In the genomic region with DNA sequence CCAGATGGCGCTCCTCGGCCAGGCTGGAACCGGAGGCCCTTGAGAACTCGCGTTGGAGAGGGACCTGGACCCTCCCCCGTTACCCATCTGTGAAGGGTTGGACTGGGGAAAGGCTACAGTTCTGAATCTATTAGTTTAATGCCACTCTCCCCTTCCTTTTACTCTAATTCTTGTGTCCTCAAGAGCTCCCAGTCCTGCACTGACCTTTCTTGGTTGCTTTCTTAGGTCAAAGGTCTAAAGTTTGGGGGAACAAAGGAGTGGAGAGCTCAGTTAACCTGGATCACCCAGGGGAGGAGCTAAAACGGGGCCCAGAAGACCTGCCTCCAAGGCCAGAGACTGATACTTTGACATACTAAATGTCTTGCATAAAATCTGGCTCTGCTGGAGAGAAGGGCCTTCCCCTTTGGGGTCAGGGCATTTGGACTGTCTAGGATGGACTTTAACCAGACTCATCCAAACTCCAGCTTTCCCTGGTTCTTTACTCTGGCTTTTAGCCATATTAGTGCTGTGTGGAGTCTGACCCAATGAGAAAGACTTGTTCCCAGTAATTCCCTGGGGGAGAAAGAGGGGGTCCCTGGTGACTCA, we compare ENCODE assay signal across 1 cellular context.
TF ChIP-seq lines count a peak whose summit lies in the region.

No MANE protein-coding gene starts in this region.

TF ChIP-seq in HepG2, 621 proteins besides CTCF, POLR2A, EP300 and RAD21 (continues in another document):
- TF ChIP-seq TBL1XR1 (IDR thresholded peaks at IDR 0.05; ENCODE audit: borderline replicate concordance, low read length, partially characterized antibody) (peak; percentile 14), ZMYM2 (CRISPR knock-in tag; IDR thresholded peaks at IDR 0.05) (0 out of 2 replicates have a peak, but pooled peaks have one; percentile 47), ETV5 (CRISPR knock-in tag; IDR thresholded peaks at IDR 0.05; ENCODE audit: borderline replicate concordance) (0 out of 2 replicates have a peak, but pooled peaks have one; percentile 29), TEAD3 (CRISPR knock-in tag; optimal IDR thresholded peaks at IDR 0.05; ENCODE audit: borderline replicate concordance) (no peak), RBM39 (IDR thresholded peaks at IDR 0.05; ENCODE audit: low read depth, low read length, poor library complexity, severe bottlenecking) (no peak), ZNF556 (CRISPR knock-in tag; IDR thresholded peaks at IDR 0.05; ENCODE audit: borderline replicate concordance) (0 out of 2 replicates have a peak, but pooled peaks have one; percentile 12), UBTF (CRISPR knock-in tag; IDR thresholded peaks at IDR 0.05) (no peak), NR2F6 (IDR thresholded peaks at IDR 0.05) (peak; percentile 34; the same call in 1 of the 2 replicates), NR2F6 (CRISPR knock-in tag; IDR thresholded peaks at IDR 0.05) (no peak), AHDC1 (CRISPR knock-in tag; IDR thresholded peaks at IDR 0.05; ENCODE audit: borderline replicate concordance) (peak; percentile 37; the same call in 1 of the 2 replicates), ZNF670 (CRISPR knock-in tag; IDR thresholded peaks at IDR 0.05; ENCODE audit: borderline replicate concordance) (0 out of 2 replicates have a peak, but pooled peaks have one; percentile 1), PHF21A (CRISPR knock-in tag; IDR thresholded peaks at IDR 0.05) (peak; percentile 35), HDAC1 (CRISPR knock-in tag; IDR thresholded peaks at IDR 0.05) (peak; percentile 35), STAG1 (CRISPR knock-in tag; IDR thresholded peaks at IDR 0.05) (peak; percentile 89), HNRNPL (IDR thresholded peaks at IDR 0.05; ENCODE audit: low read depth, low read length) (0 out of 2 replicates have a peak, but pooled peaks have one; percentile 13), NCOR1 (IDR thresholded peaks at IDR 0.05; ENCODE audit: borderline replicate concordance, low read length) (peak; percentile 43; the same call in 1 of the 2 replicates), ZSCAN29 (CRISPR knock-in tag; conservative IDR thresholded peaks at IDR 0.05) (0 out of 2 replicates have a peak, but pooled peaks have one; percentile 66), ZNF772 (CRISPR knock-in tag; IDR thresholded peaks at IDR 0.05) (0 out of 2 replicates have a peak, but pooled peaks have one; percentile 7), ZNF549 (CRISPR knock-in tag; IDR thresholded peaks at IDR 0.05) (no peak), ZSCAN21 (CRISPR knock-in tag; IDR thresholded peaks at IDR 0.05; ENCODE audit: borderline replicate concordance) (no peak), ZNF274 (CRISPR knock-in tag; IDR thresholded peaks at IDR 0.05) (no peak), ZNF224 (CRISPR knock-in tag; IDR thresholded peaks at IDR 0.05) (0 out of 2 replicates have a peak, but pooled peaks have one; percentile 27), AKAP8 (CRISPR knock-in tag; IDR thresholded peaks at IDR 0.05) (peak; percentile 70; the same call in 1 of the 2 replicates), ZNF713 (CRISPR knock-in tag; IDR thresholded peaks at IDR 0.05) (no peak), SMC3 (IDR thresholded peaks at IDR 0.05; ENCODE audit: low read length) (peak; percentile 87), HOXA3 (CRISPR knock-in tag; IDR thresholded peaks at IDR 0.05) (no peak), HNF4A (CRISPR knock-in tag; IDR thresholded peaks at IDR 0.05) (peak; percentile 80), SIN3B (IDR thresholded peaks at IDR 0.05; ENCODE audit: low read length) (peak; percentile 48; the same call in 1 of the 2 replicates)
- TF ChIP-seq, protein P1, sequence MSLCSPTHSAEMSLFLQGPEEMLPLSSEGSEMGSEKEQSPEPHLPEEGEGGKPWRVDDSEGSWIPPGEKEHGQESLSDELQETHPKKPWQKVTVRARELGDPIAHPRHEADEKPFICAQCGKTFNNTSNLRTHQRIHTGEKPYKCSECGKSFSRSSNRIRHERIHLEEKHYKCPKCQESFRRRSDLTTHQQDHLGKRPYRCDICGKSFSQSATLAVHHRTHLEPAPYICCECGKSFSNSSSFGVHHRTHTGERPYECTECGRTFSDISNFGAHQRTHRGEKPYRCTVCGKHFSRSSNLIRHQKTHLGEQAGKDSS (CRISPR knock-in tag; IDR thresholded peaks at IDR 0.05; ENCODE audit: borderline replicate concordance, low read depth): 0 out of 2 replicates have a peak, but pooled peaks have one; percentile 0
- TF ChIP-seq, protein P2, sequence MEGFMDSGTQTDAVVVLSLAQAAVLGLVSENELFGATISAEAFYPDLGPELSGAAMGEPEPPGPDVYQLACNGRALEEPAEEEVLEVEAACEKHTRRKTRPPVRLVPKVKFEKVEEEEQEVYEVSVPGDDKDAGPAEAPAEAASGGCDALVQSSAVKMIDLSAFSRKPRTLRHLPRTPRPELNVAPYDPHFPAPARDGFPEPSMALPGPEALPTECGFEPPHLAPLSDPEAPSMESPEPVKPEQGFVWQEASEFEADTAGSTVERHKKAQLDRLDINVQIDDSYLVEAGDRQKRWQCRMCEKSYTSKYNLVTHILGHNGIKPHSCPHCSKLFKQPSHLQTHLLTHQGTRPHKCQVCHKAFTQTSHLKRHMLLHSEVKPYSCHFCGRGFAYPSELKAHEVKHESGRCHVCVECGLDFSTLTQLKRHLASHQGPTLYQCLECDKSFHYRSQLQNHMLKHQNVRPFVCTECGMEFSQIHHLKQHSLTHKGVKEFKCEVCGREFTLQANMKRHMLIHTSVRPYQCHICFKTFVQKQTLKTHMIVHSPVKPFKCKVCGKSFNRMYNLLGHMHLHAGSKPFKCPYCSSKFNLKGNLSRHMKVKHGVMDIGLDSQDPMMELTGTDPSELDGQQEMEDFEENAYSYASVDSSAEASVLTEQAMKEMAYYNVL (CRISPR knock-in tag; IDR thresholded peaks at IDR 0.05; ENCODE audit: borderline replicate concordance): 0 out of 2 replicates have a peak, but pooled peaks have one; percentile 27
- TF ChIP-seq, protein P3, sequence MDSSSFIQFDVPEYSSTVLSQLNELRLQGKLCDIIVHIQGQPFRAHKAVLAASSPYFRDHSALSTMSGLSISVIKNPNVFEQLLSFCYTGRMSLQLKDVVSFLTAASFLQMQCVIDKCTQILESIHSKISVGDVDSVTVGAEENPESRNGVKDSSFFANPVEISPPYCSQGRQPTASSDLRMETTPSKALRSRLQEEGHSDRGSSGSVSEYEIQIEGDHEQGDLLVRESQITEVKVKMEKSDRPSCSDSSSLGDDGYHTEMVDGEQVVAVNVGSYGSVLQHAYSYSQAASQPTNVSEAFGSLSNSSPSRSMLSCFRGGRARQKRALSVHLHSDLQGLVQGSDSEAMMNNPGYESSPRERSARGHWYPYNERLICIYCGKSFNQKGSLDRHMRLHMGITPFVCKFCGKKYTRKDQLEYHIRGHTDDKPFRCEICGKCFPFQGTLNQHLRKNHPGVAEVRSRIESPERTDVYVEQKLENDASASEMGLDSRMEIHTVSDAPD (CRISPR knock-in tag; IDR thresholded peaks at IDR 0.05): peak; percentile 35; the same call in 1 of the 2 replicates
- TF ChIP-seq, protein P4, sequence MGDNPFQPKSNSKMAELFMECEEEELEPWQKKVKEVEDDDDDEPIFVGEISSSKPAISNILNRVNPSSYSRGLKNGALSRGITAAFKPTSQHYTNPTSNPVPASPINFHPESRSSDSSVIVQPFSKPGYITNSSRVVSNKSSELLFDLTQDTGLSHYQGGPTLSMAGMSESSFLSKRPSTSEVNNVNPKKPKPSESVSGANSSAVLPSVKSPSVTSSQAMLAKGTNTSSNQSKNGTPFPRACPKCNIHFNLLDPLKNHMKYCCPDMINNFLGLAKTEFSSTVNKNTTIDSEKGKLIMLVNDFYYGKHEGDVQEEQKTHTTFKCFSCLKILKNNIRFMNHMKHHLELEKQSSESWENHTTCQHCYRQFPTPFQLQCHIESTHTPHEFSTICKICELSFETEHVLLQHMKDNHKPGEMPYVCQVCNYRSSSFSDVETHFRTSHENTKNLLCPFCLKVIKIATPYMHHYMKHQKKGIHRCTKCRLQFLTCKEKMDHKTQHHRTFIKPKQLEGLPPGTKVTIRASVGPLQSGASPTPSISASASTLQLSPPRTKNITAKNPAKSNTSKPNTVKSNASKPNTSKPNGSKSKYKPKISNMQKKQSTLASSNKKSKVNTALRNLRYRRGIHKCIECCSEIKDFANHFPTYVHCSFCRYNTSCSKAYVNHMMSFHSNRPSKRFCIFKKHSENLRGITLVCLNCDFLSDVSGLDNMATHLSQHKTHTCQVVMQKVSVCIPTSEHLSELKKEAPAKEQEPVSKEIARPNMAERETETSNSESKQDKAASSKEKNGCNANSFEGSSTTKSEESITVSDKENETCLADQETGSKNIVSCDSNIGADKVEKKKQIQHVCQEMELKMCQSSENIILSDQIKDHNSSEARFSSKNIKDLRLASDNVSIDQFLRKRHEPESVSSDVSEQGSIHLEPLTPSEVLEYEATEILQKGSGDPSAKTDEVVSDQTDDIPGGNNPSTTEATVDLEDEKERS (CRISPR knock-in tag; IDR thresholded peaks at IDR 0.05): 0 out of 2 replicates have a peak, but pooled peaks have one; percentile 6
- TF ChIP-seq, protein P5, sequence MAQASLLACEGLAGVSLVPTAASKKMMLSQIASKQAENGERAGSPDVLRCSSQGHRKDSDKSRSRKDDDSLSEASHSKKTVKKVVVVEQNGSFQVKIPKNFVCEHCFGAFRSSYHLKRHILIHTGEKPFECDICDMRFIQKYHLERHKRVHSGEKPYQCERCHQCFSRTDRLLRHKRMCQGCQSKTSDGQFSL (CRISPR knock-in tag; IDR thresholded peaks at IDR 0.05): 0 out of 2 replicates have a peak, but pooled peaks have one; percentile 54
- TF ChIP-seq, protein P6, sequence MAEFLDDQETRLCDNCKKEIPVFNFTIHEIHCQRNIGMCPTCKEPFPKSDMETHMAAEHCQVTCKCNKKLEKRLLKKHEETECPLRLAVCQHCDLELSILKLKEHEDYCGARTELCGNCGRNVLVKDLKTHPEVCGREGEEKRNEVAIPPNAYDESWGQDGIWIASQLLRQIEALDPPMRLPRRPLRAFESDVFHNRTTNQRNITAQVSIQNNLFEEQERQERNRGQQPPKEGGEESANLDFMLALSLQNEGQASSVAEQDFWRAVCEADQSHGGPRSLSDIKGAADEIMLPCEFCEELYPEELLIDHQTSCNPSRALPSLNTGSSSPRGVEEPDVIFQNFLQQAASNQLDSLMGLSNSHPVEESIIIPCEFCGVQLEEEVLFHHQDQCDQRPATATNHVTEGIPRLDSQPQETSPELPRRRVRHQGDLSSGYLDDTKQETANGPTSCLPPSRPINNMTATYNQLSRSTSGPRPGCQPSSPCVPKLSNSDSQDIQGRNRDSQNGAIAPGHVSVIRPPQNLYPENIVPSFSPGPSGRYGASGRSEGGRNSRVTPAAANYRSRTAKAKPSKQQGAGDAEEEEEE (CRISPR knock-in tag; IDR thresholded peaks at IDR 0.05; ENCODE audit: borderline replicate concordance): no peak
- TF ChIP-seq, protein P7, sequence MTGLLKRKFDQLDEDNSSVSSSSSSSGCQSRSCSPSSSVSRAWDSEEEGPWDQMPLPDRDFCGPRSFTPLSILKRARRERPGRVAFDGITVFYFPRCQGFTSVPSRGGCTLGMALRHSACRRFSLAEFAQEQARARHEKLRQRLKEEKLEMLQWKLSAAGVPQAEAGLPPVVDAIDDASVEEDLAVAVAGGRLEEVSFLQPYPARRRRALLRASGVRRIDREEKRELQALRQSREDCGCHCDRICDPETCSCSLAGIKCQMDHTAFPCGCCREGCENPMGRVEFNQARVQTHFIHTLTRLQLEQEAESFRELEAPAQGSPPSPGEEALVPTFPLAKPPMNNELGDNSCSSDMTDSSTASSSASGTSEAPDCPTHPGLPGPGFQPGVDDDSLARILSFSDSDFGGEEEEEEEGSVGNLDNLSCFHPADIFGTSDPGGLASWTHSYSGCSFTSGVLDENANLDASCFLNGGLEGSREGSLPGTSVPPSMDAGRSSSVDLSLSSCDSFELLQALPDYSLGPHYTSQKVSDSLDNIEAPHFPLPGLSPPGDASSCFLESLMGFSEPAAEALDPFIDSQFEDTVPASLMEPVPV (CRISPR knock-in tag; IDR thresholded peaks at IDR 0.05): 0 out of 2 replicates have a peak, but pooled peaks have one; percentile 2
